In genomic region chr7:90347759-90348158, GRCh38 we compare ENCODE assay signal across 12 cellular contexts. TPM values are rescaled to one million over a fixed set of nuclear protein-coding genes. Genes with fewer than 3 reads are reported as not detected.
DNase-seq lines count a peak whose midpoint lies in the region; ATAC-seq and TF ChIP-seq lines count a peak whose summit lies in the region.
"Had no signal": no experiment of that assay in that cellular context is flagged by ENCODE, and none has a peak within 500 bp of the region (broad histone marks: within the 10 kb centered on the region; RNA-seq: fewer than 3 reads in every experiment).

No MANE protein-coding gene starts in this region.

- TF ChIP-seq CTCF in CD8-positive, alpha-beta T cell (IDR thresholded peaks at IDR 0.05) = no peak
- TF ChIP-seq CTCF in natural killer cell (IDR thresholded peaks at IDR 0.05) (no peak), adrenal gland (IDR thresholded peaks at IDR 0.05) (no peak)

- ATAC-seq in CD8-positive, alpha-beta T cell = no peak
- ATAC-seq in natural killer cell = no peak
- no peak for ATAC-seq in GM18868 (IDR thresholded peaks at IDR 0.05; ENCODE audit: unreplicated experiment)
- ATAC-seq in GM21717 (IDR thresholded peaks at IDR 0.05; ENCODE audit: unreplicated experiment) = no peak

- CTCF ChIA-PET in CD8-positive, alpha-beta T cell (lab: Charles Lee) = no interaction called here

- no peaks in the 10 kb centered on the region for H3K9me3 Mint-ChIP-seq in CD8-positive, alpha-beta T cell
- H3K9me3 Mint-ChIP-seq in natural killer cell = no peaks in the 10 kb centered on the region

- H3K9ac ChIP-seq in adipocyte (ENCODE audit: low read length) = peak overlapping the region; percentile 98

- 60 to 69% (median 64%) methylated on average over 4 of the region's 4 CpGs for WGBS in adrenal gland, 4 donors

- peaks cover 39% of the 10 kb centered on the region for H3K36me3 Mint-ChIP-seq in CD8-positive, alpha-beta T cell
- no peaks in the 10 kb centered on the region for H3K36me3 Mint-ChIP-seq in natural killer cell

- H3K27ac Mint-ChIP-seq in CD8-positive, alpha-beta T cell = peak overlapping the region; percentile 100
- H3K27ac Mint-ChIP-seq in natural killer cell = peak overlapping the region; percentile 93 to 96

- POLR2A ChIA-PET in CD8-positive, alpha-beta T cell (lab: Charles Lee) = no interaction called here

- intact Hi-C loops in CD8-positive, alpha-beta T cell (cut with DNase I, micrococcal nuclease) = loop anchor here (5.0 to 10.0 kb wide), 3 partner anchors 35 to 1897 kb away; partner anchors contain the start of genes AKAP9 (in 1 of the 2), ANKIB1 (in 1 of the 2) and KRIT1 (in 1 of the 2)
- intact Hi-C loops in natural killer cell (cut with micrococcal nuclease) (loop anchor here (2.0 to 5.0 kb wide), 2 partner anchors 103 to 1785 kb away; partner anchors contain the start of genes CFAP69 and CYP51A1), adrenal gland (cut with DNase I) (no loop called here)

- TF ChIP-seq POLR2A in adrenal gland (IDR thresholded peaks at IDR 0.05) = no peak

- H3K4me1 Mint-ChIP-seq in CD8-positive, alpha-beta T cell (ENCODE audit: low read depth) = peaks cover 66% of the 10 kb centered on the region
- H3K4me1 Mint-ChIP-seq in natural killer cell = peaks cover 44 to 63% of the 10 kb centered on the region in 2 donors

- H3K9me3 ChIP-seq in CD8-positive, alpha-beta T cell (ENCODE audit: low read length) = no peaks in the 10 kb centered on the region
- H3K9me3 ChIP-seq in KOPT-K1 (ENCODE audit: insufficient read depth, low read length, poor library complexity, severe bottlenecking) (no peaks in the 10 kb centered on the region), adipocyte (ENCODE audit: control insufficient read depth, low read length) (no peaks in the 10 kb centered on the region), adrenal gland (replicated peaks in 1 of 3) (no peaks in the 10 kb centered on the region)

- peaks cover 22% of the 10 kb centered on the region for H3K4me1 ChIP-seq in CD8-positive, alpha-beta T cell (ENCODE audit: insufficient read depth, low read length)
- H3K4me1 ChIP-seq in adipocyte (ENCODE audit: control insufficient read depth, insufficient read depth, low read length) (peaks cover 18% of the 10 kb centered on the region), adrenal gland (replicated peaks in 1 of 2) (peaks cover 4 to 20% of the 10 kb centered on the region in 2 donors)

- no peaks in the 10 kb centered on the region for H3K27me3 ChIP-seq in CD8-positive, alpha-beta T cell (ENCODE audit: insufficient read depth, low read length)
- no peaks in the 10 kb centered on the region for H3K27me3 ChIP-seq in adipocyte (replicated peaks; ENCODE audit: control insufficient read depth, insufficient read depth, low read length)
- H3K27me3 ChIP-seq in adrenal gland = no peaks in the 10 kb centered on the region

- DNase-seq in CD8-positive, alpha-beta T cell = no peak
- DNase-seq in adipocyte (ENCODE audit: low read depth) (no peak), natural killer cell (no peak), EL (no peak), adrenal gland (no peak)
- DNase-seq: T1000 had no signal

- no peaks in the 10 kb centered on the region for H3K27me3 Mint-ChIP-seq in CD8-positive, alpha-beta T cell (ENCODE audit: low read depth)
- H3K27me3 Mint-ChIP-seq in natural killer cell (ENCODE audit: low read depth in 2 of 2) = no peaks in the 10 kb centered on the region

- H3K27ac ChIP-seq in CD8-positive, alpha-beta T cell (ENCODE audit: low read depth, low read length) = no peak overlapping the region
- peak overlapping the region; percentile 85 for H3K27ac ChIP-seq in KOPT-K1 (ENCODE audit: low read depth, low read length, poor library complexity, severe bottlenecking)
- H3K27ac ChIP-seq in adrenal gland = no peak overlapping the region

- peak overlapping the region; percentile 77 for H3K4me3 ChIP-seq in CD8-positive, alpha-beta T cell (ENCODE audit: low read depth, low read length)
- H3K4me3 ChIP-seq in adipocyte (ENCODE audit: low read length) = peak overlapping the region; percentile 98
- H3K4me3 ChIP-seq in adrenal gland = no peak overlapping the region

- H3K4me3 Mint-ChIP-seq in CD8-positive, alpha-beta T cell = peak overlapping the region; percentile 98
- H3K4me3 Mint-ChIP-seq in natural killer cell = peak overlapping the region; percentile 94

- no peaks in the 10 kb centered on the region for H3K36me3 ChIP-seq in CD8-positive, alpha-beta T cell (ENCODE audit: insufficient read depth, low read length)
- H3K36me3 ChIP-seq in KOPT-K1 (ENCODE audit: insufficient read depth, low read length) (no peaks in the 10 kb centered on the region), adipocyte (ENCODE audit: control insufficient read depth, insufficient read depth, low read length, severe bottlenecking) (no peaks in the 10 kb centered on the region), adrenal gland (replicated peaks in 1 of 2) (no peaks in the 10 kb centered on the region)

RNA-seq across cellular contexts. Expression of gene GTPBP10, which starts 1.2 kb away (rescaled TPM):
- 10 to 100 TPM; 15.3 to 18.3 TPM for total RNA-seq in CD8-positive, alpha-beta T cell
- 10 to 100 TPM; 15.2 to 19.6 (median 19.2) TPM for total RNA-seq in natural killer cell
- total RNA-seq in adrenal gland = 10 to 100 TPM in 7 of 8 donors, 1 to 10 TPM in 1; 7.2 to 29.4 (median 22.0) TPM
- polyA plus RNA-seq in adrenal gland = 10 to 100 TPM; 15.1 to 32.8 (median 15.8) TPM

RNA-seq across cellular contexts. Expression of gene FAM237B, which starts 26.7 kb away (rescaled TPM):
- total RNA-seq in CD8-positive, alpha-beta T cell = not detected
- not detected for total RNA-seq in natural killer cell
- total RNA-seq in adrenal gland = not detected
- polyA plus RNA-seq in adrenal gland = not detected
- total RNA-seq: cardiac septum, H1, kidney epithelial cell had no signal
- polyA plus RNA-seq: H1 had no signal

RNA-seq across cellular contexts. Expression of gene CLDN12, which starts 55.5 kb away (rescaled TPM):
- 1 to 10 TPM; 1.8 to 1.9 TPM for total RNA-seq in CD8-positive, alpha-beta T cell
- total RNA-seq in natural killer cell = under 1 TPM; 0.68 to 0.86 (median 0.71) TPM
- 10 to 100 TPM; 25.8 to 70.2 (median 41.5) TPM for total RNA-seq in adrenal gland
- 10 to 100 TPM; 13.8 to 83.5 (median 20.8) TPM for polyA plus RNA-seq in adrenal gland

Comparison
In these comparisons a context has a peak if more than half of its experiments do, and no peak if none do; other contexts are left out.
1. H3K4me3 ChIP-seq: peak in CD8-positive, alpha-beta T cell (single experiment) and adipocyte (single experiment); none in adrenal gland (0 of 4).
2. RNA of gene CLDN12, which starts 55.5 kb away (total RNA-seq): 25.8 to 70.2 TPM in adrenal gland; 1.8 to 1.9 TPM in CD8-positive, alpha-beta T cell and 0.68 to 0.86 TPM in natural killer cell; every median in the first group is over 4 times any median in the second.
3. intact Hi-C loops: an anchor here in CD8-positive, alpha-beta T cell (5.0 to 10.0 kb wide) and natural killer cell (2.0 to 5.0 kb wide); none called in adrenal gland.